ENCODE assay signal across 1 cellular context in genomic region chr1:183794084-183794483, GRCh38.
TF ChIP-seq lines count a peak whose summit lies in the region.

No MANE protein-coding gene starts in this region.

TF ChIP-seq in HepG2, 621 proteins besides CTCF, POLR2A, EP300 and RAD21 (continued from another document):
- TF ChIP-seq ZHX2 (IDR thresholded peaks at IDR 0.05; ENCODE audit: low read depth) = no peak
- TF ChIP-seq ZHX2 (CRISPR knock-in tag; IDR thresholded peaks at IDR 0.05; ENCODE audit: borderline replicate concordance) = no peak
TF ChIP-seq in HepG2: peak in this region for 14.
